ENCODE assay signal across 13 cellular contexts in genomic region chr5:96741075-96741474, GRCh38.
DNase-seq lines count a peak whose midpoint lies in the region; ATAC-seq and TF ChIP-seq lines count a peak whose summit lies in the region.
"Had no signal": no experiment of that assay in that cellular context is flagged by ENCODE, and none has a peak within 500 bp of the region (broad histone marks: within the 10 kb centered on the region; RNA-seq: fewer than 3 reads in every experiment).

No MANE protein-coding gene starts in this region.

- H3K4me1 ChIP-seq in cardiac muscle cell (ENCODE audit: low read depth): peaks cover 17% of the 10 kb centered on the region

- peaks cover 32% of the 10 kb centered on the region for H3K36me3 Mint-ChIP-seq in activated naive CD8-positive, alpha-beta T cell treated with anti-CD3 and anti-CD28 coated beads, Interleukin-2, amount 50 U/mL, for 24 hours (ENCODE audit: low read depth)
- peaks cover 99% of the 10 kb centered on the region for H3K36me3 Mint-ChIP-seq in stimulated activated effector memory CD8-positive, alpha-beta T cell treated with anti-CD3 and anti-CD28 coated beads, Interleukin-12 subunit alpha, Interleukin-12 subunit beta, amount 100 ng/mL, for 72 hours
- H3K36me3 Mint-ChIP-seq in progenitor cell of endocrine pancreas (ENCODE audit: insufficient read depth): peaks cover 31% of the 10 kb centered on the region

- peak overlapping the region; percentile 81 for H3K27ac ChIP-seq in cardiac muscle cell
- H3K27ac ChIP-seq: KMS-11 had no signal

- H3K27me3 Mint-ChIP-seq in activated naive CD8-positive, alpha-beta T cell treated with anti-CD3 and anti-CD28 coated beads, Interleukin-2, amount 50 U/mL, for 24 hours: no peaks in the 10 kb centered on the region
- H3K27me3 Mint-ChIP-seq in progenitor cell of endocrine pancreas: no peaks in the 10 kb centered on the region
- H3K27me3 Mint-ChIP-seq: B cell had no signal

- peaks cover 4% of the 10 kb centered on the region for H3K9me3 Mint-ChIP-seq in activated naive CD8-positive, alpha-beta T cell treated with anti-CD3 and anti-CD28 coated beads, Interleukin-2, amount 50 U/mL, for 24 hours
- H3K9me3 Mint-ChIP-seq in stimulated activated effector memory CD8-positive, alpha-beta T cell treated with anti-CD3 and anti-CD28 coated beads, Interleukin-12 subunit alpha, Interleukin-12 subunit beta, amount 100 ng/mL, for 72 hours: no peaks in the 10 kb centered on the region
- no peaks in the 10 kb centered on the region for H3K9me3 Mint-ChIP-seq in progenitor cell of endocrine pancreas (ENCODE audit: low read depth)

- intact Hi-C loops in left cardiac atrium (cut with DNase I): loop anchor here (5.0 to 10.0 kb wide), 3 partner anchors 39 to 126 kb away; partner anchors contain the start of gene CAST (in 1 of the 2)

- no peak overlapping the region for H3K4me3 ChIP-seq in cardiac muscle cell

- H3K4me1 Mint-ChIP-seq in activated naive CD8-positive, alpha-beta T cell treated with anti-CD3 and anti-CD28 coated beads, Interleukin-2, amount 50 U/mL, for 24 hours: peaks cover 18% of the 10 kb centered on the region
- peaks cover 8% of the 10 kb centered on the region for H3K4me1 Mint-ChIP-seq in stimulated activated effector memory CD8-positive, alpha-beta T cell treated with anti-CD3 and anti-CD28 coated beads, Interleukin-12 subunit alpha, Interleukin-12 subunit beta, amount 100 ng/mL, for 72 hours
- peaks cover 6% of the 10 kb centered on the region for H3K4me1 Mint-ChIP-seq in progenitor cell of endocrine pancreas (ENCODE audit: low read depth)
- H3K4me1 Mint-ChIP-seq: B cell had no signal

- ATAC-seq in left cardiac atrium (no peak), HG02870 (IDR thresholded peaks at IDR 0.05; ENCODE audit: unreplicated experiment) (peak; percentile 55), HG03439 (IDR thresholded peaks at IDR 0.05; ENCODE audit: unreplicated experiment) (no peak)
- no peak for ATAC-seq in activated naive CD8-positive, alpha-beta T cell treated with anti-CD3 and anti-CD28 coated beads, Interleukin-2, amount 50 U/mL, for 24 hours
- no peak for ATAC-seq in stimulated activated effector memory CD8-positive, alpha-beta T cell treated with anti-CD3 and anti-CD28 coated beads, Interleukin-12 subunit alpha, Interleukin-12 subunit beta, amount 100 ng/mL, for 72 hours
- ATAC-seq: Panc1 had no signal

- no peaks in the 10 kb centered on the region for H3K27me3 ChIP-seq in cardiac muscle cell

- no peaks in the 10 kb centered on the region for H3K9me3 ChIP-seq in cardiac muscle cell (ENCODE audit: low read depth)

- DNase-seq in cardiac muscle cell (ENCODE audit: low read depth in 1 of 2, low spot score in 1 of 2): no peak
- no peak for DNase-seq in left cardiac atrium
- no peak for DNase-seq in activated naive CD8-positive, alpha-beta T cell treated with anti-CD3 and anti-CD28 coated beads, Interleukin-2, amount 50 U/mL, for 24 hours
- DNase-seq in stimulated activated effector memory CD8-positive, alpha-beta T cell treated with anti-CD3 and anti-CD28 coated beads, Interleukin-12 subunit alpha, Interleukin-12 subunit beta, amount 100 ng/mL, for 72 hours (ENCODE audit: low spot score in 2 of 2): no peak
- no peak for DNase-seq in progenitor cell of endocrine pancreas (ENCODE audit: low spot score, unreplicated experiment)
- DNase-seq: DMS 273 treated with DMSO at 0.1 percent for 48 hours, NCI-H1092 treated with DMSO at 0.1 percent for 48 hours, SHP77 had no signal

- no peak overlapping the region for H3K4me3 Mint-ChIP-seq in activated naive CD8-positive, alpha-beta T cell treated with anti-CD3 and anti-CD28 coated beads, Interleukin-2, amount 50 U/mL, for 24 hours
- no peak overlapping the region for H3K4me3 Mint-ChIP-seq in stimulated activated effector memory CD8-positive, alpha-beta T cell treated with anti-CD3 and anti-CD28 coated beads, Interleukin-12 subunit alpha, Interleukin-12 subunit beta, amount 100 ng/mL, for 72 hours
- no peak overlapping the region for H3K4me3 Mint-ChIP-seq in progenitor cell of endocrine pancreas (ENCODE audit: low read depth)
- H3K4me3 Mint-ChIP-seq: B cell had no signal

- peaks cover 39% of the 10 kb centered on the region for H3K36me3 ChIP-seq in cardiac muscle cell

- H3K27ac Mint-ChIP-seq in activated naive CD8-positive, alpha-beta T cell treated with anti-CD3 and anti-CD28 coated beads, Interleukin-2, amount 50 U/mL, for 24 hours: peak overlapping the region; percentile 17
- H3K27ac Mint-ChIP-seq in stimulated activated effector memory CD8-positive, alpha-beta T cell treated with anti-CD3 and anti-CD28 coated beads, Interleukin-12 subunit alpha, Interleukin-12 subunit beta, amount 100 ng/mL, for 72 hours: peak overlapping the region; percentile 89
- H3K27ac Mint-ChIP-seq in progenitor cell of endocrine pancreas: no peak overlapping the region

- TF ChIP-seq CTCF in cardiac muscle cell (IDR thresholded peaks at IDR 0.05; ENCODE audit: low read depth, low read length) (no peak), progenitor cell of endocrine pancreas (IDR thresholded peaks at IDR 0.05; ENCODE audit: unreplicated experiment) (no peak)
